ENCODE assay signal across 18 cellular contexts in the genomic region with DNA sequence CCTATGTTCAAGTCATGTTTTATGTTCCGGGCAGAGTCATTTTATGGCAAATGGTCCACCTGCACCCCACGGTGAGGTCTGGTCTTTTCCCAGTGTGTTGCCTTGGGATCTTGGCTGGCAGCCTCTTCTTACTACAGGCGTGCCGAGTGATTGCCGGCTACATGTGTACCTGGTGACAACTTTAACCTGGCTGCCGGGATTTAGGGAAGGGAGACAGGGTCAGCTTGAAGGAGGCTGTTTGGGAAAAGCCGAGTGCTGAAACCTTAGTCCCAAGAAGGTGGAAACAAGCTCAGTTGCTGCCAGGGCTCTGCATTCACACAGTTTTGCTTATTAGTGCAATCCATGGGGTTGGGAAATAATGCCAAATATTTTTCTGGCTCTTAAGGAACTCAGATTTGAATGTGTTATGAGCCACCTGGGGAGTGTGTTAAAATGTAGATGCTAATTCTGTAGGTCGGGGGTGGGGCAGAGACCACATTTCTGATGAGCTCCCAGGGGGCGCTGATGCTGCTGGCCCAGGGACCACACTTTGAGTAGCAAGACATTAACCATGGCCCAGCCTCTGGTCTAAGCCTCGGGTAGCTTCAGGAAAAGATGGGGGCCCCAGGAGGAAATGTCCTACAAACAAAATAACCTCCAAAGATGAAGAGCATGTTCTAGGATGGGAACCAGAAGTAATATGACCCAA.
A peak's percentile ranks its signal among the peaks of the same experiment; 100 is the strongest.
DNase-seq lines count a peak whose midpoint lies in the region; ATAC-seq and TF ChIP-seq lines count a peak whose summit lies in the region.
"Had no signal": no experiment of that assay in that cellular context is flagged by ENCODE, and none has a peak within 500 bp of the region (broad histone marks: within the 10 kb centered on the region; RNA-seq: fewer than 3 reads in every experiment).

No MANE protein-coding gene starts in this region.

- H3K36me3 ChIP-seq in GM23338 (ENCODE audit: insufficient read depth), result no peaks in the 10 kb centered on the region

- ATAC-seq in GM23338 (peak; percentile 70), HG02763 (IDR thresholded peaks at IDR 0.05; ENCODE audit: unreplicated experiment) (no peak)

- H3K27me3 ChIP-seq in GM23338 (ENCODE audit: insufficient read depth), result no peaks in the 10 kb centered on the region

- H3K4me3 Mint-ChIP-seq in GM23338, result no peak overlapping the region

- 0 out of 2 replicates have a peak, but pooled peaks cover 3% of the 10 kb centered on the region for H3F3A ChIP-seq in GM23338 (replicated peaks; ENCODE audit: low read depth)

- H3K27ac ChIP-seq in GM23338 (ENCODE audit: low read depth), result no peak overlapping the region

- no peaks in the 10 kb centered on the region for H3K9me3 Mint-ChIP-seq in GM23338

- H3K4me1 Mint-ChIP-seq in GM23338, result peaks cover 37% of the 10 kb centered on the region
- H3K4me1 Mint-ChIP-seq: CD4-positive, CD25-positive, alpha-beta regulatory T cell had no signal

- H3K79me2 ChIP-seq in GM23338 (replicated peaks; ENCODE audit: insufficient read depth), result no peaks in the 10 kb centered on the region

- no peak overlapping the region for H3K4me3 ChIP-seq in GM23338

- H3K27me3 Mint-ChIP-seq in GM23338 (ENCODE audit: insufficient read depth, low read depth, poor library complexity), result peaks cover 8% of the 10 kb centered on the region

- no peak overlapping the region for H2AFZ ChIP-seq in GM23338

- H3K4me2 ChIP-seq in GM23338, result 0 out of 2 replicates have a peak overlapping the region, but pooled peaks have one; percentile 56

- H3K36me3 Mint-ChIP-seq in GM23338 (ENCODE audit: low read depth), result no peaks in the 10 kb centered on the region
- H3K36me3 Mint-ChIP-seq: CD4-positive, CD25-positive, alpha-beta regulatory T cell had no signal

- H3K9me2 ChIP-seq in GM23338 (ENCODE audit: insufficient read depth), result no peaks in the 10 kb centered on the region

- TF ChIP-seq CTCF in GM23338 (conservative IDR thresholded peaks at IDR 0.05; ENCODE audit: low read depth in 2 of 2), result peak; percentile 58 to 63

- no peak overlapping the region for H3K27ac Mint-ChIP-seq in GM23338
- H3K27ac Mint-ChIP-seq: CD4-positive, CD25-positive, alpha-beta regulatory T cell had no signal

- H3K4me1 ChIP-seq in GM23338 (ENCODE audit: insufficient read depth), result peaks cover 28% of the 10 kb centered on the region

- peak; percentile 70 for DNase-seq in GM23338 (ENCODE audit: low spot score)
- DNase-seq in NAMALWA (ENCODE audit: low spot score), result peak; percentile 2
- DNase-seq in cerebellar cortex (ENCODE audit: low spot score), result peak; percentile 32
- DNase-seq in iPS-NIHi7 (ENCODE audit: extremely low spot score), result peak; percentile 61
- no peak for DNase-seq in NCI-H748 treated with DMSO at 0.1 percent for 48 hours (lab: John Stamatoyannopoulos, UW)
- DNase-seq in midbrain (lab: John Stamatoyannopoulos, UW), result no peak
- DNase-seq: CD4-positive, CD25-positive, alpha-beta regulatory T cell; HCEC 1CT; Karpas-422; NCI-H1105; NCI-H146; NCI-H1930; NCI-H2107; NCI-H524; NCI-H774; RPMI8226; SHP77 had no signal

- H4K20me1 ChIP-seq in GM23338 (replicated peaks; ENCODE audit: insufficient read depth), result no peaks in the 10 kb centered on the region

TF ChIP-seq in GM23338, 12 proteins besides CTCF, POLR2A, EP300 and RAD21:
- TF ChIP-seq, protein P1, sequence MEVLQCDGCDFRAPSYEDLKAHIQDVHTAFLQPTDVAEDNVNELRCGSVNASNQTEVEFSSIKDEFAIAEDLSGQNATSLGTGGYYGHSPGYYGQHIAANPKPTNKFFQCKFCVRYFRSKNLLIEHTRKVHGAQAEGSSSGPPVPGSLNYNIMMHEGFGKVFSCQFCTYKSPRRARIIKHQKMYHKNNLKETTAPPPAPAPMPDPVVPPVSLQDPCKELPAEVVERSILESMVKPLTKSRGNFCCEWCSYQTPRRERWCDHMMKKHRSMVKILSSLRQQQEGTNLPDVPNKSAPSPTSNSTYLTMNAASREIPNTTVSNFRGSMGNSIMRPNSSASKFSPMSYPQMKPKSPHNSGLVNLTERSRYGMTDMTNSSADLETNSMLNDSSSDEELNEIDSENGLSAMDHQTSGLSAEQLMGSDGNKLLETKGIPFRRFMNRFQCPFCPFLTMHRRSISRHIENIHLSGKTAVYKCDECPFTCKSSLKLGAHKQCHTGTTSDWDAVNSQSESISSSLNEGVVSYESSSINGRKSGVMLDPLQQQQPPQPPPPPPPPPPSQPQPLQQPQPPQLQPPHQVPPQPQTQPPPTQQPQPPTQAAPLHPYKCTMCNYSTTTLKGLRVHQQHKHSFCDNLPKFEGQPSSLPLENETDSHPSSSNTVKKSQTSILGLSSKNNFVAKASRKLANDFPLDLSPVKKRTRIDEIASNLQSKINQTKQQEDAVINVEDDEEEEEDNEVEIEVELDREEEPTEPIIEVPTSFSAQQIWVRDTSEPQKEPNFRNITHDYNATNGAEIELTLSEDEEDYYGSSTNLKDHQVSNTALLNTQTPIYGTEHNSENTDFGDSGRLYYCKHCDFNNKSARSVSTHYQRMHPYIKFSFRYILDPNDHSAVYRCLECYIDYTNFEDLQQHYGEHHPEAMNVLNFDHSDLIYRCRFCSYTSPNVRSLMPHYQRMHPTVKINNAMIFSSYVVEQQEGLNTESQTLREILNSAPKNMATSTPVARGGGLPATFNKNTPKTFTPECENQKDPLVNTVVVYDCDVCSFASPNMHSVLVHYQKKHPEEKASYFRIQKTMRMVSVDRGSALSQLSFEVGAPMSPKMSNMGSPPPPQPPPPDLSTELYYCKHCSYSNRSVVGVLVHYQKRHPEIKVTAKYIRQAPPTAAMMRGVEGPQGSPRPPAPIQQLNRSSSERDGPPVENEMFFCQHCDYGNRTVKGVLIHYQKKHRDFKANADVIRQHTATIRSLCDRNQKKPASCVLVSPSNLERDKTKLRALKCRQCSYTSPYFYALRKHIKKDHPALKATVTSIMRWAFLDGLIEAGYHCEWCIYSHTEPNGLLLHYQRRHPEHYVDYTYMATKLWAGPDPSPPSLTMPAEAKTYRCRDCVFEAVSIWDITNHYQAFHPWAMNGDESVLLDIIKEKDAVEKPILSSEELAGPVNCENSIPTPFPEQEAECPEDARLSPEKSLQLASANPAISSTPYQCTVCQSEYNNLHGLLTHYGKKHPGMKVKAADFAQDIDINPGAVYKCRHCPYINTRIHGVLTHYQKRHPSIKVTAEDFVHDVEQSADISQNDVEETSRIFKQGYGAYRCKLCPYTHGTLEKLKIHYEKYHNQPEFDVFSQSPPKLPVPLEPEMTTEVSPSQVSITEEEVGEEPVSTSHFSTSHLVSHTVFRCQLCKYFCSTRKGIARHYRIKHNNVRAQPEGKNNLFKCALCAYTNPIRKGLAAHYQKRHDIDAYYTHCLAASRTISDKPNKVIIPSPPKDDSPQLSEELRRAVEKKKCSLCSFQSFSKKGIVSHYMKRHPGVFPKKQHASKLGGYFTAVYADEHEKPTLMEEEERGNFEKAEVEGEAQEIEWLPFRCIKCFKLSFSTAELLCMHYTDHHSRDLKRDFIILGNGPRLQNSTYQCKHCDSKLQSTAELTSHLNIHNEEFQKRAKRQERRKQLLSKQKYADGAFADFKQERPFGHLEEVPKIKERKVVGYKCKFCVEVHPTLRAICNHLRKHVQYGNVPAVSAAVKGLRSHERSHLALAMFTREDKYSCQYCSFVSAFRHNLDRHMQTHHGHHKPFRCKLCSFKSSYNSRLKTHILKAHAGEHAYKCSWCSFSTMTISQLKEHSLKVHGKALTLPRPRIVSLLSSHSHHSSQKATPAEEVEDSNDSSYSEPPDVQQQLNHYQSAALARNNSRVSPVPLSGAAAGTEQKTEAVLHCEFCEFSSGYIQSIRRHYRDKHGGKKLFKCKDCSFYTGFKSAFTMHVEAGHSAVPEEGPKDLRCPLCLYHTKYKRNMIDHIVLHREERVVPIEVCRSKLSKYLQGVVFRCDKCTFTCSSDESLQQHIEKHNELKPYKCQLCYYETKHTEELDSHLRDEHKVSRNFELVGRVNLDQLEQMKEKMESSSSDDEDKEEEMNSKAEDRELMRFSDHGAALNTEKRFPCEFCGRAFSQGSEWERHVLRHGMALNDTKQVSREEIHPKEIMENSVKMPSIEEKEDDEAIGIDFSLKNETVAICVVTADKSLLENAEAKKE (CRISPR knock-in tag; IDR thresholded peaks at IDR 0.05), result no peak
- no peak for TF ChIP-seq NANOG (IDR thresholded peaks at IDR 0.05; ENCODE audit: borderline replicate concordance)
- TF ChIP-seq, protein P2, sequence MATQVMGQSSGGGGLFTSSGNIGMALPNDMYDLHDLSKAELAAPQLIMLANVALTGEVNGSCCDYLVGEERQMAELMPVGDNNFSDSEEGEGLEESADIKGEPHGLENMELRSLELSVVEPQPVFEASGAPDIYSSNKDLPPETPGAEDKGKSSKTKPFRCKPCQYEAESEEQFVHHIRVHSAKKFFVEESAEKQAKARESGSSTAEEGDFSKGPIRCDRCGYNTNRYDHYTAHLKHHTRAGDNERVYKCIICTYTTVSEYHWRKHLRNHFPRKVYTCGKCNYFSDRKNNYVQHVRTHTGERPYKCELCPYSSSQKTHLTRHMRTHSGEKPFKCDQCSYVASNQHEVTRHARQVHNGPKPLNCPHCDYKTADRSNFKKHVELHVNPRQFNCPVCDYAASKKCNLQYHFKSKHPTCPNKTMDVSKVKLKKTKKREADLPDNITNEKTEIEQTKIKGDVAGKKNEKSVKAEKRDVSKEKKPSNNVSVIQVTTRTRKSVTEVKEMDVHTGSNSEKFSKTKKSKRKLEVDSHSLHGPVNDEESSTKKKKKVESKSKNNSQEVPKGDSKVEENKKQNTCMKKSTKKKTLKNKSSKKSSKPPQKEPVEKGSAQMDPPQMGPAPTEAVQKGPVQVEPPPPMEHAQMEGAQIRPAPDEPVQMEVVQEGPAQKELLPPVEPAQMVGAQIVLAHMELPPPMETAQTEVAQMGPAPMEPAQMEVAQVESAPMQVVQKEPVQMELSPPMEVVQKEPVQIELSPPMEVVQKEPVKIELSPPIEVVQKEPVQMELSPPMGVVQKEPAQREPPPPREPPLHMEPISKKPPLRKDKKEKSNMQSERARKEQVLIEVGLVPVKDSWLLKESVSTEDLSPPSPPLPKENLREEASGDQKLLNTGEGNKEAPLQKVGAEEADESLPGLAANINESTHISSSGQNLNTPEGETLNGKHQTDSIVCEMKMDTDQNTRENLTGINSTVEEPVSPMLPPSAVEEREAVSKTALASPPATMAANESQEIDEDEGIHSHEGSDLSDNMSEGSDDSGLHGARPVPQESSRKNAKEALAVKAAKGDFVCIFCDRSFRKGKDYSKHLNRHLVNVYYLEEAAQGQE (IDR thresholded peaks at IDR 0.05; ENCODE audit: unreplicated experiment), result no peak
- no peak for TF ChIP-seq ZNF114 (CRISPR knock-in tag; IDR thresholded peaks at IDR 0.05)
- TF ChIP-seq JUNB (IDR thresholded peaks at IDR 0.05; ENCODE audit: unreplicated experiment), result no peak
- no peak for TF ChIP-seq EZH2phosphoT487 (IDR thresholded peaks at IDR 0.05; ENCODE audit: unreplicated experiment)
- no peak for TF ChIP-seq CREB1 (CRISPR knock-in tag; IDR thresholded peaks at IDR 0.05; ENCODE audit: low read depth)
- no peak for TF ChIP-seq STAT1 (IDR thresholded peaks at IDR 0.05; ENCODE audit: unreplicated experiment)
- TF ChIP-seq EZH2 (IDR thresholded peaks at IDR 0.05; ENCODE audit: low read depth, unreplicated experiment), result no peak

Comparison
In these comparisons a context has a peak if more than half of its experiments do, and no peak if none do; other contexts are left out.
1. DNase-seq: peak in GM23338 (single experiment), NAMALWA (single experiment), cerebellar cortex (single experiment) and iPS-NIHi7 (single experiment); none in NCI-H748 treated with DMSO at 0.1 percent for 48 hours (single experiment) and midbrain (single experiment).